In the genomic region with DNA sequence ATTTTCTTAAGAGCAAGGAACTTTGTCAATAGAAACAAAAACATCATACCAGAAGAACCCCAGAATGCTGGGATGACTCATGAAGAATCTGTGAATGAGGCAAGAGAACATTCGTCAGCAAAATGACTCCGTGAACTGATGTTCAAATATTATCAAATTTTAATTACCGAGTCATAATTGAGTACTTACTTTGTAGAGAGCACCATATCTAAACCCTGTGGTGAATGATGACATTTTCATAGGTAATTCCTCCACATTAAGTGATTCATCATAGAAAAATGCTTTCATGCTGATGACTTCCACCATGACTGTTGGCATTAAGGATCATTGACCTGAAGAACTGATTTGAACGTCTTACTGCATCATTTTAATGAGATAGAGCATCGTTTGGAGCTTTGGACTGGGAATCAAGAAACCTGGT, we compare ENCODE assay signal across 14 cellular contexts. TPM values are rescaled to one million over a fixed set of nuclear protein-coding genes. Genes with fewer than 3 reads are reported as not detected.
DNase-seq lines count a peak whose midpoint lies in the region; TF ChIP-seq lines count a peak whose summit lies in the region.
"Had no signal": no experiment of that assay in that cellular context is flagged by ENCODE, and none has a peak within 500 bp of the region (broad histone marks: within the 10 kb centered on the region; RNA-seq: fewer than 3 reads in every experiment).

No MANE protein-coding gene starts in this region.

- H2AFZ ChIP-seq in mammary epithelial cell (ENCODE audit: low read depth, low read length), result no peak overlapping the region

- H3K27me3 ChIP-seq in mammary epithelial cell (ENCODE audit: insufficient read depth, low read length), result no peaks in the 10 kb centered on the region
- no peaks in the 10 kb centered on the region for H3K27me3 ChIP-seq in tibial nerve
- H3K27me3 ChIP-seq: heart right ventricle had no signal

- TF ChIP-seq POLR2A in tibial nerve (IDR thresholded peaks at IDR 0.05), result no peak

- no peaks in the 10 kb centered on the region for H3K9me3 ChIP-seq in mammary epithelial cell (replicated peaks; ENCODE audit: insufficient read depth, low read length)
- no peaks in the 10 kb centered on the region for H3K9me3 ChIP-seq in tibial nerve
- H3K9me3 ChIP-seq: heart right ventricle had no signal

- H3K27ac ChIP-seq in mammary epithelial cell (ENCODE audit: insufficient read depth, low read depth, low read length) (no peak overlapping the region), tibial nerve (no peak overlapping the region)
- H3K27ac ChIP-seq: heart right ventricle had no signal

- intact Hi-C loops in mammary epithelial cell (cut with micrococcal nuclease), result no loop called here

- in situ Hi-C loops in mammary epithelial cell (cut with MboI; ENCODE audit: low sequenced_read_pairs in 2 of 2), result no loop called here

- dilution Hi-C loops in mammary epithelial cell (cut with HindIII; ENCODE audit: low sequenced_read_pairs), result no loop called here

- WGBS in mammary epithelial cell (ENCODE audit: low coverage, missing lambda C conversion rate), result 45% methylated on average over 5 of the region's 5 CpGs
- 68 to 81% methylated on average over 5 of the region's 5 CpGs for WGBS in tibial nerve, 2 donors

- no peaks in the 10 kb centered on the region for H3K79me2 ChIP-seq in mammary epithelial cell (ENCODE audit: insufficient read depth, low read length)

- peaks cover 8% of the 10 kb centered on the region for H3K4me1 ChIP-seq in mammary epithelial cell (ENCODE audit: insufficient read depth, low read length)
- peaks cover 0 to 5% (median under 1%) of the 10 kb centered on the region in 4 donors for H3K4me1 ChIP-seq in tibial nerve

- H3K4me3 ChIP-seq in mammary epithelial cell (replicated peaks in 1 of 3; ENCODE audit: insufficient read depth in 1 of 3, low read depth in 2 of 3, low read length in 3 of 3), result no peak overlapping the region
- H3K4me3 ChIP-seq in tibial nerve, result no peak overlapping the region
- H3K4me3 ChIP-seq: heart right ventricle had no signal

- no peak overlapping the region for H3K4me2 ChIP-seq in mammary epithelial cell (ENCODE audit: insufficient read depth, low read depth, low read length)

- no peaks in the 10 kb centered on the region for H4K20me1 ChIP-seq in mammary epithelial cell (ENCODE audit: insufficient read depth, low read length)

- BruUV-seq in mammary epithelial cell (replicated peaks; lab: Mats Ljungman, UMichigan), result no TSS peak

- H3K9ac ChIP-seq in mammary epithelial cell (ENCODE audit: insufficient read depth, low read length), result no peak overlapping the region

- DNase-seq in Daoy (ENCODE audit: low read depth) (peak; percentile 47), LHCN-M2 (ENCODE audit: low read depth) (peak; percentile 73), mammary epithelial cell (peak; percentile 77), non-pigmented ciliary epithelial cell (ENCODE audit: low read depth) (peak; percentile 70), tibial nerve (ENCODE audit: low spot score in 2 of 2) (no peak), HUDEP-2 (lab: John Stamatoyannopoulos, UW; ENCODE audit: unreplicated experiment in 76 of 76) (no peak), NCI-H1048 (lab: John Stamatoyannopoulos, UW) (no peak)
- DNase-seq: activated CD4-positive, alpha-beta T cell treated with anti-CD3 and anti-CD28 coated beads, Interleukin-2, amount 10 ng/mL, durations not matched to agents 7 days and 5 days; heart right ventricle; NCI-H1417; NCI-H774; posterior cingulate gyrus; stimulated activated CD4-positive, alpha-beta T cell treated with anti-CD3 and anti-CD28 coated beads, Interleukin-4, amount 100 ng/mL, for 1 hour; SW 1271 had no signal

- CTCF ChIA-PET in mammary epithelial cell (lab: Charles Lee; ENCODE audit: low non-redundant PET), result no interaction called here

- TF ChIP-seq EP300 in tibial nerve (IDR thresholded peaks at IDR 0.05), result no peak

- TF ChIP-seq CTCF in mammary epithelial cell (conservative IDR thresholded peaks at IDR 0.05 in 1 of 2, IDR thresholded peaks at IDR 0.05 in 1 of 2; ENCODE audit: extremely low read depth in 1 of 2, insufficient read depth in 1 of 2, low read depth in 1 of 2, low read length in 2 of 2) (no peak), tibial nerve (IDR thresholded peaks at IDR 0.05) (no peak)

- H3K36me3 ChIP-seq in mammary epithelial cell (ENCODE audit: insufficient read depth, low read length) (no peaks in the 10 kb centered on the region), tibial nerve (no peaks in the 10 kb centered on the region)
- H3K36me3 ChIP-seq: heart right ventricle had no signal

RNA-seq across cellular contexts. Expression of gene PPARG, which starts 56.3 kb away (rescaled TPM):
- total RNA-seq in Daoy (2014; rRNA removed; shearing (Covaris generic)), result 67.2 and 76.2 TPM in 2 replicates
- total RNA-seq in LHCN-M2 (2014; rRNA removed), result 6.5 and 8.8 TPM in 2 replicates
- 4.0 TPM for polyA plus RNA-seq in LHCN-M2 (2012)
- total RNA-seq in mammary epithelial cell, result under 1 TPM; 0.17 to 0.54 TPM
- 0.45 TPM for polyA plus RNA-seq in mammary epithelial cell
- polyA minus RNA-seq in mammary epithelial cell, result 0.62 TPM
- 10 to 100 TPM; 20.0 to 64.2 (median 29.6) TPM for total RNA-seq in tibial nerve

Comparison
In these comparisons a context has a peak if more than half of its experiments do, and no peak if none do; other contexts are left out.
1. DNase-seq: peak in Daoy (single experiment), LHCN-M2 (single experiment), mammary epithelial cell (single experiment) and non-pigmented ciliary epithelial cell (single experiment); none in tibial nerve (0 of 2), HUDEP-2 (0 of 76) and NCI-H1048 (single experiment).